Comparison of ENCODE assay signal across 14 cellular contexts in genomic region chr17:82221341-82221902, GRCh38. TPM values are rescaled to one million over a fixed set of nuclear protein-coding genes. Genes with fewer than 3 reads are reported as not detected.
DNase-seq lines count a peak whose midpoint lies in the region; ATAC-seq and TF ChIP-seq lines count a peak whose summit lies in the region.
"Had no signal": no experiment of that assay in that cellular context is flagged by ENCODE, and none has a peak within 500 bp of the region (broad histone marks: within the 10 kb centered on the region; RNA-seq: fewer than 3 reads in every experiment).

No MANE protein-coding gene starts in this region.

- no peak overlapping the region for H3K27ac Mint-ChIP-seq in endodermal cell

- no peaks in the 10 kb centered on the region for H3K36me3 Mint-ChIP-seq in endodermal cell (ENCODE audit: low read depth)
- H3K36me3 Mint-ChIP-seq: CD8-positive, alpha-beta memory T cell; IgD-negative memory B cell had no signal

- POLR2A ChIA-PET in HEK293 (lab: Yijun Ruan, JAX) (no interaction called here), RWPE1 (lab: Yijun Ruan, JAX; ENCODE audit: low non-redundant PET) (interaction anchor here (1.3 kb wide), 1 partner anchor 8 kb away, joined by 5 read pairs; the partner anchor contains the start of gene SLC16A3)

- no peaks in the 10 kb centered on the region for H4K20me1 ChIP-seq in osteoblast (ENCODE audit: insufficient read depth, low read length)

- H3K4me1 ChIP-seq in HEK293 (ENCODE audit: control insufficient read depth, insufficient read depth, low read length) (no peaks in the 10 kb centered on the region), endodermal cell (ENCODE audit: control insufficient read depth, insufficient read depth, low read length) (no peaks in the 10 kb centered on the region), osteoblast (ENCODE audit: insufficient read depth, low read length) (peaks cover 16% of the 10 kb centered on the region), right cardiac atrium (ENCODE audit: control insufficient read depth, insufficient read depth, low read length) (no peaks in the 10 kb centered on the region)

- no peak overlapping the region for H2AFZ ChIP-seq in osteoblast (ENCODE audit: low read length)

- peaks cover 3% of the 10 kb centered on the region for H3K9me3 Mint-ChIP-seq in endodermal cell
- H3K9me3 Mint-ChIP-seq: CD8-positive, alpha-beta memory T cell; IgD-negative memory B cell had no signal

- TF ChIP-seq CTCF in HEK293 (tag by site-specific recombination; IDR thresholded peaks at IDR 0.05) (no peak), RWPE1 (conservative IDR thresholded peaks at IDR 0.05; ENCODE audit: low read depth) (no peak), endodermal cell (conservative IDR thresholded peaks at IDR 0.05) (no peak), osteoblast (IDR thresholded peaks at IDR 0.05; ENCODE audit: extremely low read depth, low read depth, low read length) (no peak)

- no peak overlapping the region for H3K4me3 ChIP-seq in HEK293 (ENCODE audit: low read depth, low read length)
- H3K4me3 ChIP-seq in endodermal cell (ENCODE audit: low read length) = no peak overlapping the region
- H3K4me3 ChIP-seq in osteoblast (ENCODE audit: insufficient read depth, low read length) = no peak overlapping the region
- no peak overlapping the region for H3K4me3 ChIP-seq in right cardiac atrium (ENCODE audit: low read length)
- H3K4me3 ChIP-seq: A549 had no signal

- peaks cover 24% of the 10 kb centered on the region for H3K27me3 Mint-ChIP-seq in endodermal cell (ENCODE audit: insufficient read depth)
- H3K27me3 Mint-ChIP-seq: CD8-positive, alpha-beta memory T cell; IgD-negative memory B cell had no signal

- H3K4me1 Mint-ChIP-seq in endodermal cell = no peaks in the 10 kb centered on the region

- 63 to 88% methylated on average over 4 to 10 of the region's 10 CpGs for WGBS in endodermal cell (ENCODE audit: insufficient coverage in 1 of 2, insufficient read length in 1 of 2), 2 experiments
- WGBS in right cardiac atrium = 74% methylated on average over 10 of the region's 10 CpGs

- no peaks in the 10 kb centered on the region for H3K36me3 ChIP-seq in HEK293 (ENCODE audit: control insufficient read depth in 2 of 2, insufficient read depth in 1 of 2, low read length in 2 of 2)
- H3K36me3 ChIP-seq in endodermal cell (ENCODE audit: control insufficient read depth, insufficient read depth, low read length) = no peaks in the 10 kb centered on the region
- no peaks in the 10 kb centered on the region for H3K36me3 ChIP-seq in osteoblast (ENCODE audit: insufficient read depth, low read length)

- ATAC-seq in GM21717 (IDR thresholded peaks at IDR 0.05; ENCODE audit: unreplicated experiment) (no peak), right cardiac atrium (no peak)
- ATAC-seq: A549 had no signal

- CTCF ChIA-PET in HEK293 (lab: Yijun Ruan, JAX) (interaction anchor here (2.2 to 2.5 kb wide), 2 partner anchors 15 to 16 kb away, joined by 10 read pairs; no protein-coding TSS in a partner anchor), RWPE1 (lab: Yijun Ruan, JAX) (interaction anchor here (0.6 kb wide), 1 partner anchor 164 kb away, joined by 4 read pairs; no protein-coding TSS in a partner anchor)

- intact Hi-C loops in right cardiac atrium (cut with DNase I) = no loop called here

- no peaks in the 10 kb centered on the region for H3K9me3 ChIP-seq in HEK293 (ENCODE audit: control insufficient read depth, insufficient read depth, low read depth, low read length)
- H3K9me3 ChIP-seq in endodermal cell (ENCODE audit: control insufficient read depth, low read length) = no peaks in the 10 kb centered on the region
- H3K9me3 ChIP-seq in osteoblast (ENCODE audit: low read depth, low read length) = no peaks in the 10 kb centered on the region
- no peaks in the 10 kb centered on the region for H3K9me3 ChIP-seq in right cardiac atrium (ENCODE audit: control insufficient read depth, low read length)
- H3K9me3 ChIP-seq: A549, Caco-2 had no signal

- H3K27ac ChIP-seq in HEK293 (ENCODE audit: extremely low read depth, low read depth, low read length) (no peak overlapping the region), RWPE1 (peak overlapping the region; percentile 99), endodermal cell (ENCODE audit: low read depth, low read length) (no peak overlapping the region), osteoblast (ENCODE audit: low read depth, low read length) (no peak overlapping the region), right cardiac atrium (ENCODE audit: low read length) (no peak overlapping the region)
- H3K27ac ChIP-seq: A549 had no signal

- H3K27me3 ChIP-seq in endodermal cell (ENCODE audit: control insufficient read depth, insufficient read depth, low read length, poor library complexity, severe bottlenecking) (no peaks in the 10 kb centered on the region), osteoblast (ENCODE audit: insufficient read depth, low read length) (no peaks in the 10 kb centered on the region), right cardiac atrium (ENCODE audit: control insufficient read depth, insufficient read depth) (no peaks in the 10 kb centered on the region)

- no peak overlapping the region for H3K4me2 ChIP-seq in osteoblast (ENCODE audit: insufficient read depth, low read length)
- H3K4me2 ChIP-seq: A549 had no signal

- DNase-seq in RWPE1 (ENCODE audit: low spot score) (no peak), endodermal cell (peak; percentile 55), osteoblast (ENCODE audit: insufficient read length, low spot score, missing footprints) (peak; percentile 43), NCI-H2196 (lab: John Stamatoyannopoulos, UW; ENCODE audit: unreplicated experiment) (no peak), right cardiac atrium (no peak)
- DNase-seq: Caco-2; CD8-positive, alpha-beta memory T cell; DND-41; GDM1; HCEC 1CT had no signal

- H3K9ac ChIP-seq in endodermal cell (ENCODE audit: extremely low read depth, low read length, poor library complexity, severe bottlenecking) = no peak overlapping the region

- peaks cover 2% of the 10 kb centered on the region for H3K79me2 ChIP-seq in osteoblast (ENCODE audit: insufficient read depth, low read length)

- H3K4me3 Mint-ChIP-seq in endodermal cell = no peak overlapping the region

TF ChIP-seq in HEK293, 187 proteins besides CTCF, POLR2A, EP300 and RAD21:
- TF ChIP-seq EGR2 (tag by site-specific recombination; IDR thresholded peaks at IDR 0.05; ENCODE audit: low read depth) (peak; percentile 65), ZNF596 (tag by site-specific recombination; IDR thresholded peaks at IDR 0.05) (no peak), ZNF600 (tag by site-specific recombination; IDR thresholded peaks at IDR 0.05) (peak; percentile 56; the same call in 1 of the 2 replicates), ZNF121 (tag by site-specific recombination; IDR thresholded peaks at IDR 0.05) (peak; percentile 75; the same call in 1 of the 2 replicates), ZNF629 (tag by site-specific recombination; IDR thresholded peaks at IDR 0.05) (no peak), ZFHX2 (tag by site-specific recombination; conservative IDR thresholded peaks at IDR 0.05) (peak; percentile 41; the same call in 1 of the 2 replicates)

RNA-seq across cellular contexts. Expression of gene SLC16A3, which starts 7.4 kb away (rescaled TPM):
- total RNA-seq in endodermal cell = 10 to 100 TPM; 31.8 to 39.7 TPM
- 31.8 TPM for polyA plus RNA-seq in endodermal cell (2013, experiment 1 of 2)
- 26.2 TPM for polyA plus RNA-seq in endodermal cell (2013, experiment 2 of 2)
- total RNA-seq in osteoblast = 129 and 222 TPM in 2 replicates
- total RNA-seq in right cardiac atrium = 10 to 100 TPM; 13.6 to 23.7 (median 18.0) TPM
- 18.8 TPM for polyA plus RNA-seq in right cardiac atrium

RNA-seq across cellular contexts. Expression of gene CCDC57, which starts 8.8 kb away (rescaled TPM):
- total RNA-seq in endodermal cell (10 to 100 TPM; 61.8 to 82.8 TPM), osteoblast (21.0 and 25.9 TPM in 2 replicates), right cardiac atrium (10 to 100 TPM; 14.8 to 17.3 (median 16.5) TPM)
- 25.7 TPM for polyA plus RNA-seq in endodermal cell (2013, experiment 1 of 2)
- polyA plus RNA-seq in endodermal cell (2013, experiment 2 of 2) = 22.9 TPM
- polyA plus RNA-seq in right cardiac atrium = 12.1 TPM

RNA-seq across cellular contexts. Expression of gene CSNK1D, which starts 52.1 kb away (rescaled TPM):
- total RNA-seq in endodermal cell = 100 to 1,000 TPM; 104 to 143 TPM
- 101 TPM for polyA plus RNA-seq in endodermal cell (2013, experiment 1 of 2)
- polyA plus RNA-seq in endodermal cell (2013, experiment 2 of 2) = 74.7 TPM
- total RNA-seq in osteoblast = 45.4 and 50.3 TPM in 2 replicates
- total RNA-seq in right cardiac atrium = 10 to 100 TPM; 68.8 to 81.7 (median 77.4) TPM
- polyA plus RNA-seq in right cardiac atrium = 61.7 TPM

Comparison
In these comparisons a context has a peak if more than half of its experiments do, and no peak if none do; other contexts are left out.
1. DNase-seq: peak in endodermal cell (single experiment) and osteoblast (single experiment); none in RWPE1 (single experiment), NCI-H2196 (single experiment) and right cardiac atrium (0 of 3).